8 cellular contexts compared by ENCODE assay signal in genomic region chr20:53751394-53752368, GRCh38.
A peak's percentile ranks its signal among the peaks of the same experiment; 100 is the strongest.
DNase-seq lines count a peak whose midpoint lies in the region; ATAC-seq lines count a peak whose summit lies in the region.

No MANE protein-coding gene starts in this region.

- peak; percentile 78 for ATAC-seq in GM19463 (IDR thresholded peaks at IDR 0.05; ENCODE audit: unreplicated experiment)
- peak; percentile 60 for ATAC-seq in HG03565 (IDR thresholded peaks at IDR 0.05; ENCODE audit: unreplicated experiment)
- ATAC-seq in aorta (ENCODE audit: low FRiP score): no peak

- peaks cover 29% of the 10 kb centered on the region for H3K4me1 ChIP-seq in iPS-15b (ENCODE audit: control insufficient read depth, insufficient read depth, low read length)
- peaks cover 7% of the 10 kb centered on the region for H3K4me1 ChIP-seq in stomach smooth muscle (ENCODE audit: control insufficient read depth, insufficient read depth, low read length)
- H3K4me1 ChIP-seq in aorta (ENCODE audit: control insufficient read depth in 1 of 2, insufficient read depth in 2 of 2, low read length in 2 of 2): no peaks in the 10 kb centered on the region

- H3K9me3 Mint-ChIP-seq in activated CD4-positive, alpha-beta memory T cell treated with anti-CD3 and anti-CD28 coated beads for 36 hours: no peaks in the 10 kb centered on the region

- POLR2A ChIA-PET in activated CD4-positive, alpha-beta memory T cell treated with anti-CD3 and anti-CD28 coated beads for 36 hours (lab: Charles Lee): interaction anchor here (0.9 to 1.5 kb wide), 3 partner anchors 12 to 45 kb away, joined by 3 to 5 read pairs (median 4); no protein-coding TSS in a partner anchor

- H3K27ac ChIP-seq in stomach smooth muscle (ENCODE audit: low read length) (peak overlapping the region; percentile 49), aorta (ENCODE audit: low read depth in 1 of 2, low read length in 2 of 2) (no peak overlapping the region)

- peak overlapping the region; percentile 45 for H3K4me3 Mint-ChIP-seq in activated CD4-positive, alpha-beta memory T cell treated with anti-CD3 and anti-CD28 coated beads for 36 hours

- H3K27me3 ChIP-seq in iPS-15b (ENCODE audit: control insufficient read depth, insufficient read depth, low read length) (no peaks in the 10 kb centered on the region), stomach smooth muscle (ENCODE audit: control insufficient read depth in 1 of 2, insufficient read depth in 2 of 2, low read length in 2 of 2) (no peaks in the 10 kb centered on the region), aorta (ENCODE audit: control insufficient read depth in 1 of 2, insufficient read depth in 2 of 2, low read length in 1 of 2) (no peaks in the 10 kb centered on the region)

- CTCF ChIA-PET in activated CD4-positive, alpha-beta memory T cell treated with anti-CD3 and anti-CD28 coated beads for 36 hours (lab: Charles Lee): interaction anchor here (0.6 to 1.3 kb wide), 3 partner anchors 22 to 163 kb away, joined by 3 to 4 read pairs (median 3); no protein-coding TSS in a partner anchor

- H3K9me3 ChIP-seq in iPS-15b (ENCODE audit: control insufficient read depth, insufficient read depth, low read length) (no peaks in the 10 kb centered on the region), stomach smooth muscle (ENCODE audit: control insufficient read depth in 2 of 2, low read length in 2 of 2) (no peaks in the 10 kb centered on the region), aorta (ENCODE audit: control insufficient read depth, low read length) (no peaks in the 10 kb centered on the region)

- H3K4me1 Mint-ChIP-seq in activated CD4-positive, alpha-beta memory T cell treated with anti-CD3 and anti-CD28 coated beads for 36 hours (ENCODE audit: low read depth): peaks cover 65% of the 10 kb centered on the region

- WGBS in aorta, 2 donors: 66 to 68% methylated on average over 11 of the region's 11 CpGs

- H3K27me3 Mint-ChIP-seq in activated CD4-positive, alpha-beta memory T cell treated with anti-CD3 and anti-CD28 coated beads for 36 hours: no peaks in the 10 kb centered on the region

- DNase-seq in DMS79 (lab: John Stamatoyannopoulos, UW) (peak; percentile 38), aorta (no peak), NCI-H82 (lab: John Stamatoyannopoulos, UW) (no peak)
- peak; percentile 53 for DNase-seq in activated CD4-positive, alpha-beta memory T cell treated with anti-CD3 and anti-CD28 coated beads for 36 hours

- H3K27ac Mint-ChIP-seq in activated CD4-positive, alpha-beta memory T cell treated with anti-CD3 and anti-CD28 coated beads for 36 hours: peak overlapping the region; percentile 95

- peak overlapping the region; percentile 37 for H3K9ac ChIP-seq in iPS-15b (ENCODE audit: low read depth, low read length)
- peak overlapping the region; percentile 26 to 42 for H3K9ac ChIP-seq in stomach smooth muscle (ENCODE audit: low read length in 2 of 2)

- H3K36me3 ChIP-seq in iPS-15b (ENCODE audit: control insufficient read depth, insufficient read depth, low read length) (no peaks in the 10 kb centered on the region), stomach smooth muscle (ENCODE audit: control insufficient read depth in 2 of 2, insufficient read depth in 2 of 2, low read length in 2 of 2) (no peaks in the 10 kb centered on the region), aorta (ENCODE audit: control insufficient read depth in 1 of 2, insufficient read depth in 2 of 2, low read length in 1 of 2) (no peaks in the 10 kb centered on the region)

- intact Hi-C loops in activated CD4-positive, alpha-beta memory T cell treated with anti-CD3 and anti-CD28 coated beads for 36 hours (cut with micrococcal nuclease): loop anchor here (1.0 to 5.0 kb wide), 8 partner anchors 21 to 173 kb away; no protein-coding TSS in a partner anchor
- intact Hi-C loops in aorta (cut with DNase I): no loop called here

- H3K4me3 ChIP-seq in iPS-15b (ENCODE audit: low read depth, low read length) (no peak overlapping the region), stomach smooth muscle (ENCODE audit: low read length in 2 of 2) (no peak overlapping the region), aorta (ENCODE audit: low read length in 2 of 2) (no peak overlapping the region)

- no peaks in the 10 kb centered on the region for H3K36me3 Mint-ChIP-seq in activated CD4-positive, alpha-beta memory T cell treated with anti-CD3 and anti-CD28 coated beads for 36 hours

Comparison
In these comparisons a context has a peak if more than half of its experiments do, and no peak if none do; other contexts are left out.
1. DNase-seq: peak in DMS79 (single experiment) and activated CD4-positive, alpha-beta memory T cell treated with anti-CD3 and anti-CD28 coated beads for 36 hours (single experiment); none in aorta (0 of 2) and NCI-H82 (single experiment).